In genomic region chr1:28236656-28237331, GRCh38 we compare ENCODE assay signal across 9 cellular contexts. TPM values are rescaled to one million over a fixed set of nuclear protein-coding genes. Genes with fewer than 3 reads are reported as not detected.
DNase-seq lines count a peak whose midpoint lies in the region; ATAC-seq and TF ChIP-seq lines count a peak whose summit lies in the region.
"Had no signal": no experiment of that assay in that cellular context is flagged by ENCODE, and none has a peak within 500 bp of the region (broad histone marks: within the 10 kb centered on the region; RNA-seq: fewer than 3 reads in every experiment).

No MANE protein-coding gene starts in this region.

- intact Hi-C loops in activated naive CD4-positive, alpha-beta T cell treated with anti-CD3 and anti-CD28 coated beads for 36 hours (cut with micrococcal nuclease) = loop anchor here (1.0 kb wide), 1 partner anchor 10 kb away; no protein-coding TSS in a partner anchor
- intact Hi-C loops in mammary epithelial cell (cut with micrococcal nuclease) (no loop called here), right lobe of liver (cut with DNase I) (no loop called here)

- peak; percentile 11 for DNase-seq in activated naive CD4-positive, alpha-beta T cell treated with Interleukin-2 at 50 U/mL for 16 hours
- DNase-seq in activated naive CD4-positive, alpha-beta T cell treated with anti-CD3 and anti-CD28 coated beads for 36 hours = no peak
- DNase-seq in mammary epithelial cell = no peak
- no peak for DNase-seq in right lobe of liver
- DNase-seq in NCI-H2081 (lab: John Stamatoyannopoulos, UW) = no peak
- no peak for DNase-seq in activated CD8-positive, alpha-beta memory T cell treated with anti-CD3 and anti-CD28 coated beads, Interleukin-2, amount 50 U/mL, for 4 hours

- BruUV-seq in mammary epithelial cell (replicated peaks; lab: Mats Ljungman, UMichigan) = no TSS peak

- WGBS in mammary epithelial cell (ENCODE audit: low coverage, missing lambda C conversion rate) = 13% methylated on average over 19 of the region's 20 CpGs
- WGBS in right lobe of liver (ENCODE audit: insufficient coverage, low coverage, low lambda C conversion rate, missing lambda C conversion rate) = 10% methylated on average over 20 of the region's 20 CpGs
- 9% methylated on average over 20 of the region's 20 CpGs for WGBS in urinary bladder

- H3K27ac ChIP-seq in mammary epithelial cell (ENCODE audit: insufficient read depth, low read depth, low read length) (peak overlapping the region; percentile 45), right lobe of liver (peak overlapping the region in 2 of 3 donors; percentile 94 to 95), urinary bladder (ENCODE audit: low read depth) (peak overlapping the region; percentile 87)

- TF ChIP-seq POLR2A in right lobe of liver (IDR thresholded peaks at IDR 0.05) = no peak

- peaks cover 3% of the 10 kb centered on the region for H3K36me3 Mint-ChIP-seq in activated naive CD4-positive, alpha-beta T cell treated with anti-CD3 and anti-CD28 coated beads for 36 hours (ENCODE audit: low read depth)
- H3K36me3 Mint-ChIP-seq: naive B cell had no signal

- no peaks in the 10 kb centered on the region for H3K9me3 Mint-ChIP-seq in activated naive CD4-positive, alpha-beta T cell treated with anti-CD3 and anti-CD28 coated beads for 36 hours
- H3K9me3 Mint-ChIP-seq: naive B cell had no signal

- dilution Hi-C loops in mammary epithelial cell (cut with HindIII; ENCODE audit: low sequenced_read_pairs) = no loop called here

- H2AFZ ChIP-seq in mammary epithelial cell (ENCODE audit: low read depth, low read length) = peak overlapping the region; percentile 91

- H4K20me1 ChIP-seq in mammary epithelial cell (ENCODE audit: insufficient read depth, low read length) = no peaks in the 10 kb centered on the region

- H3K27me3 ChIP-seq in mammary epithelial cell (ENCODE audit: insufficient read depth, low read length) = no peaks in the 10 kb centered on the region
- no peaks in the 10 kb centered on the region for H3K27me3 ChIP-seq in right lobe of liver

- no peaks in the 10 kb centered on the region for H3K27me3 Mint-ChIP-seq in activated naive CD4-positive, alpha-beta T cell treated with anti-CD3 and anti-CD28 coated beads for 36 hours (ENCODE audit: low read depth)
- H3K27me3 Mint-ChIP-seq: naive B cell had no signal

- ATAC-seq in right lobe of liver (no peak), HG03280 (IDR thresholded peaks at IDR 0.05; ENCODE audit: unreplicated experiment) (no peak)

- H3K9me3 ChIP-seq in mammary epithelial cell (replicated peaks; ENCODE audit: insufficient read depth, low read length) = no peaks in the 10 kb centered on the region
- H3K9me3 ChIP-seq in right lobe of liver = no peaks in the 10 kb centered on the region

- TF ChIP-seq CTCF in mammary epithelial cell (conservative IDR thresholded peaks at IDR 0.05 in 1 of 2, IDR thresholded peaks at IDR 0.05 in 1 of 2; ENCODE audit: extremely low read depth in 1 of 2, insufficient read depth in 1 of 2, low read depth in 1 of 2, low read length in 2 of 2) = no peak
- no peak for TF ChIP-seq CTCF in right lobe of liver (IDR thresholded peaks at IDR 0.05)

- H3K4me3 ChIP-seq in mammary epithelial cell (replicated peaks in 1 of 3; ENCODE audit: insufficient read depth in 1 of 3, low read depth in 2 of 3, low read length in 3 of 3) = peak overlapping the region; percentile 64 to 87 (median 70)
- peak overlapping the region; percentile 87 to 96 (median 93) for H3K4me3 ChIP-seq in right lobe of liver
- peak overlapping the region; percentile 70 for H3K4me3 ChIP-seq in urinary bladder (ENCODE audit: low read depth, low read length)

- no peak overlapping the region for H3K27ac Mint-ChIP-seq in activated naive CD4-positive, alpha-beta T cell treated with anti-CD3 and anti-CD28 coated beads for 36 hours
- H3K27ac Mint-ChIP-seq: naive B cell had no signal

- H3K79me2 ChIP-seq in mammary epithelial cell (ENCODE audit: insufficient read depth, low read length) = peaks cover 34% of the 10 kb centered on the region

- H3K36me3 ChIP-seq in mammary epithelial cell (ENCODE audit: insufficient read depth, low read length) (peaks cover 5% of the 10 kb centered on the region), right lobe of liver (no peaks in the 10 kb centered on the region), urinary bladder (ENCODE audit: insufficient read depth) (no peaks in the 10 kb centered on the region)

- CTCF ChIA-PET in activated naive CD4-positive, alpha-beta T cell treated with anti-CD3 and anti-CD28 coated beads for 36 hours (lab: Charles Lee) = interaction anchor here (1.2 to 3.9 kb wide), 3 partner anchors 10 to 27 kb away, joined by 3 to 27 read pairs (median 3); no protein-coding TSS in a partner anchor
- CTCF ChIA-PET in mammary epithelial cell (lab: Charles Lee; ENCODE audit: low non-redundant PET) = no interaction called here

- H3K4me2 ChIP-seq in mammary epithelial cell (ENCODE audit: insufficient read depth, low read depth, low read length) = peak overlapping the region; percentile 90

- H3K4me3 Mint-ChIP-seq in activated naive CD4-positive, alpha-beta T cell treated with anti-CD3 and anti-CD28 coated beads for 36 hours = no peak overlapping the region
- H3K4me3 Mint-ChIP-seq: naive B cell had no signal

- H3K4me1 Mint-ChIP-seq in activated naive CD4-positive, alpha-beta T cell treated with anti-CD3 and anti-CD28 coated beads for 36 hours (ENCODE audit: low read depth) = peaks cover 21% of the 10 kb centered on the region

- peak overlapping the region; percentile 72 for H3K9ac ChIP-seq in mammary epithelial cell (ENCODE audit: insufficient read depth, low read length)

- H3K4me1 ChIP-seq in mammary epithelial cell (ENCODE audit: insufficient read depth, low read length) (peaks cover 32% of the 10 kb centered on the region), right lobe of liver (peaks cover 0 to 22% (median 8%) of the 10 kb centered on the region in 4 donors), urinary bladder (ENCODE audit: insufficient read depth) (peaks cover 1% of the 10 kb centered on the region)

- in situ Hi-C loops in mammary epithelial cell (cut with MboI; ENCODE audit: low sequenced_read_pairs in 2 of 2) = no loop called here

RNA-seq across cellular contexts. Expression of gene ATP5IF1, which starts 0.9 kb away (rescaled TPM):
- total RNA-seq in activated naive CD4-positive, alpha-beta T cell treated with anti-CD3 and anti-CD28 coated beads for 36 hours = 100 to 1,000 TPM; 182 to 185 TPM
- 100 to 1,000 TPM; 114 to 244 TPM for total RNA-seq in mammary epithelial cell
- 399 TPM for polyA plus RNA-seq in mammary epithelial cell
- polyA minus RNA-seq in mammary epithelial cell = 24.8 TPM
- total RNA-seq in right lobe of liver = 100 to 1,000 TPM in 4 of 6 experiments, 10 to 100 TPM in 2; 86.7 to 315 (median 116) TPM
- total RNA-seq in urinary bladder = 44.6 TPM
- polyA plus RNA-seq in urinary bladder = 239 TPM

RNA-seq across cellular contexts. Expression of gene DNAJC8, which starts 4.0 kb away (rescaled TPM):
- total RNA-seq in activated naive CD4-positive, alpha-beta T cell treated with anti-CD3 and anti-CD28 coated beads for 36 hours = 100 to 1,000 TPM; 113 to 115 TPM
- total RNA-seq in mammary epithelial cell (10 to 100 TPM; 36.0 to 68.9 TPM), right lobe of liver (10 to 100 TPM; 22.2 to 34.4 (median 28.2) TPM), urinary bladder (42.2 TPM)
- polyA plus RNA-seq in mammary epithelial cell (55.0 TPM), urinary bladder (105 TPM)
- 24.7 TPM for polyA minus RNA-seq in mammary epithelial cell

RNA-seq across cellular contexts. Expression of gene SESN2, which starts 22.5 kb away (rescaled TPM):
- 10 to 100 TPM; 46.2 to 46.9 TPM for total RNA-seq in activated naive CD4-positive, alpha-beta T cell treated with anti-CD3 and anti-CD28 coated beads for 36 hours
- 10 to 100 TPM; 83.0 to 98.5 TPM for total RNA-seq in mammary epithelial cell
- polyA plus RNA-seq in mammary epithelial cell = 21.5 TPM
- polyA minus RNA-seq in mammary epithelial cell = 23.6 TPM
- 10 to 100 TPM in 4 of 6 experiments, 1 to 10 TPM in 2; 4.5 to 17.9 (median 14.0) TPM for total RNA-seq in right lobe of liver
- 3.1 TPM for total RNA-seq in urinary bladder
- 9.9 TPM for polyA plus RNA-seq in urinary bladder
